In the genomic region with DNA sequence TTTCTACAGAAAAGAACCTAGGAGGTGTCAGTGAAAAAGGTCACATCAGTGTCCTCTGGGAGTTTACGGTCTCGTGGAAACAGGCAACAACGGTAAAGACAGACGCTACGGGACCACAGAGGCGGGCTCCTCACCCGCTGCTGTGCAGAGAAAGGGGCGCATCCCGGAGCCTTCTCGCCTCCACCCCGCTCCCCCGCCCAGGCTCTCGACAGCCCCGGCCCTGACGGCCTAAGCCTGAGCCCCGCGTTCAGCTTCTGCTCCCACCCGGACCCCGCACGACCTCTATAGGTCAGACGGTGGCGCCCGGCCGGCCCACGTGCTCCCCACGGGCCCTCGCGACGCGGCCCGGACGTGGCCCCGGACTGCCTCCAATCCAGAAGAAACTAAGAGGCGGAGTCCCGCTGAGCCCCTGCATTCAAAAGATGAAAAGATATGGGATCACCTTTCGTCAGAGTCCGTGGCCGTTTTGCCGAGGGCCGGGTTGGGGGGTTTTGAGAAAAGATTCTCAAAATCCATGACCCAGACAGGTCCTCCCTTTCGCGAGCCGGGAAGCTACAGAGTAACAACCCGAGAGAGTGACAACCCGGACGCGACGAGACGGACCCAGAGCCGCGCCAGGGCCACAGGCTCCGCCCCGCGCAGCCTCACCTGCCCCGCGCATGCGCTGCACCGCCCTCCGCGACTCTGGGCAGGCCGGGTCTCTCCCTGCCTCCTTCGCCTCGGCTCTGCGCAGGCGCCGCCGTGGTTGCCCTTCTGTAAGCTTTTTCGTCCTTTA, we compare ENCODE assay signal across 8 cellular contexts. TPM values are rescaled to one million over a fixed set of nuclear protein-coding genes. Genes with fewer than 3 reads are reported as not detected.
DNase-seq lines count a peak whose midpoint lies in the region; ATAC-seq and TF ChIP-seq lines count a peak whose summit lies in the region.

Gene ZC3H8, minus strand, starts transcription at position 577 of the 775 bp plus-strand sequence. Its CDS starts 61 bp downstream, at position 516.

- no peaks in the 10 kb centered on the region for H3K27me3 ChIP-seq in spleen (replicated peaks in 1 of 7)

- peak in 2 of 3 donors; percentile 6 to 89 for TF ChIP-seq POLR2A in spleen (IDR thresholded peaks at IDR 0.05)

- peak within 1 kb of the TSS; percentile 90 for H3K4me3 Mint-ChIP-seq in activated B cell treated with CpG ODN at 0.5 μM for 24 hours
- peak within 1 kb of the TSS; percentile 86 to 91 (median 88) for H3K4me3 Mint-ChIP-seq in immature natural killer cell

- H3K9me3 Mint-ChIP-seq in activated B cell treated with CpG ODN at 0.5 μM for 24 hours (no peaks in the 10 kb centered on the region), immature natural killer cell (no peaks in the 10 kb centered on the region)

- H3K4me1 ChIP-seq in spleen, result peaks cover 0 to 67% (median 34%) of the 10 kb centered on the region in 6 donors

- H3K4me3 ChIP-seq in AG10803 (ENCODE audit: low read length), result peak within 1 kb of the TSS; percentile 76
- H3K4me3 ChIP-seq in cardiac fibroblast (replicated peaks in 1 of 2; ENCODE audit: low read depth in 2 of 2, low read length in 2 of 2), result peak within 1 kb of the TSS; percentile 65 to 70
- peak within 1 kb of the TSS; percentile 53 to 82 (median 65) for H3K4me3 ChIP-seq in spleen

- H3K36me3 Mint-ChIP-seq in activated B cell treated with CpG ODN at 0.5 μM for 24 hours (ENCODE audit: low read depth), result peaks cover 3% of the 10 kb centered on the region
- no peaks in the 10 kb centered on the region for H3K36me3 Mint-ChIP-seq in immature natural killer cell

- H3K4me1 Mint-ChIP-seq in activated B cell treated with CpG ODN at 0.5 μM for 24 hours (peaks cover 11% of the 10 kb centered on the region), immature natural killer cell (peaks cover 6 to 17% of the 10 kb centered on the region in 2 donors)

- H3K27me3 Mint-ChIP-seq in activated B cell treated with CpG ODN at 0.5 μM for 24 hours, result no peaks in the 10 kb centered on the region
- H3K27me3 Mint-ChIP-seq in immature natural killer cell (ENCODE audit: low read depth in 3 of 3), result peaks cover 2 to 11% (median 2%) of the 10 kb centered on the region in 3 donors

- peak within 1 kb of the TSS; percentile 86 to 96 (median 94) for H3K27ac ChIP-seq in spleen

- ATAC-seq in GM19023 (IDR thresholded peaks at IDR 0.05; ENCODE audit: unreplicated experiment) (peak; percentile 95), HG03196 (IDR thresholded peaks at IDR 0.05; ENCODE audit: unreplicated experiment) (peak; percentile 88), activated B cell treated with CpG ODN at 0.5 μM for 24 hours (ENCODE audit: low read depth) (peak; percentile 91)

- TF ChIP-seq CTCF in AG10803 (conservative IDR thresholded peaks at IDR 0.05; ENCODE audit: low read length), result no peak
- no peak for TF ChIP-seq CTCF in activated B cell treated with CpG ODN at 0.5 μM for 24 hours (IDR thresholded peaks at IDR 0.05)
- no peak for TF ChIP-seq CTCF in cardiac fibroblast (IDR thresholded peaks at IDR 0.05; ENCODE audit: low read depth, low read length)
- TF ChIP-seq CTCF in spleen (IDR thresholded peaks at IDR 0.05 in 8 of 11, conservative IDR thresholded peaks at IDR 0.05 in 3 of 11), result peak in 2 of 11 experiments; percentile 10 to 13

- H3K27ac Mint-ChIP-seq in activated B cell treated with CpG ODN at 0.5 μM for 24 hours (peak within 1 kb of the TSS; percentile 95), immature natural killer cell (peak within 1 kb of the TSS; percentile 87 to 96 (median 94))

- POLR2A ChIA-PET in activated B cell treated with CpG ODN at 0.5 μM for 24 hours (lab: Charles Lee), result interaction anchor here (0.6 to 2.6 kb wide), 14 partner anchors 11 to 372 kb away, joined by 3 to 37 read pairs (median 4); partner anchors contain the start of genes ANAPC1, RGPD8 and TMEM87B

- peak; percentile 76 for DNase-seq in AG10803 (ENCODE audit: low read depth)
- peak; percentile 94 for DNase-seq in NCI-H345 (lab: John Stamatoyannopoulos, UW)
- peak; percentile 96 for DNase-seq in activated B cell treated with CpG ODN at 0.5 μM for 24 hours
- peak; percentile 86 to 91 for DNase-seq in cardiac fibroblast (ENCODE audit: low read depth in 2 of 2)
- DNase-seq in immature natural killer cell, result peak; percentile 96 to 97 (median 96)
- DNase-seq in spleen, result peak; percentile 99

- H3K9me3 ChIP-seq in spleen, result no peaks in the 10 kb centered on the region

- CTCF ChIA-PET in activated B cell treated with CpG ODN at 0.5 μM for 24 hours (lab: Charles Lee), result interaction anchor here (0.8 to 1.0 kb wide), 2 partner anchors 23 to 133 kb away, joined by 3 to 5 read pairs; no protein-coding TSS in a partner anchor

- intact Hi-C loops in activated B cell treated with CpG ODN at 0.5 μM for 24 hours (cut with micrococcal nuclease) (loop anchor here (1.0 to 5.0 kb wide), 7 partner anchors 21 to 328 kb away; partner anchors contain the start of genes CHCHD5, POLR1B, TMEM87B and ZC3H6), spleen (cut with DNase I; ENCODE audit: low total_unique reads) (no loop called here)

- H3K36me3 ChIP-seq in spleen, result peaks cover 0 to 9% (median 3%) of the 10 kb centered on the region in 6 donors

- WGBS in spleen, 5 donors, result 0 to 1% (median 0%) methylated on average over 50 to 68 of the region's 68 CpGs

RNA-seq across cellular contexts. Expression of gene ZC3H8, which starts in this region (rescaled TPM):
- 17.2 and 25.7 TPM in 2 replicates for total RNA-seq in activated B cell treated with CpG ODN at 0.5 μM for 24 hours
- 10 to 100 TPM in 2 of 3 donors, 1 to 10 TPM in 1; 8.8 to 14.8 (median 14.4) TPM for polyA plus RNA-seq in immature natural killer cell
- 10 to 100 TPM; 10.1 to 70.5 (median 14.6) TPM for total RNA-seq in spleen
- 1 to 10 TPM; 5.7 to 9.7 (median 6.0) TPM for polyA plus RNA-seq in spleen

Comparison
In these comparisons a context has a peak if more than half of its experiments do, and no peak if none do; other contexts are left out.
1. Peak in every context shown above with its lines: DNase-seq, ATAC-seq, H3K4me3 ChIP-seq and H3K27ac ChIP-seq.